ENCODE assay signal across 7 cellular contexts in the genomic region with DNA sequence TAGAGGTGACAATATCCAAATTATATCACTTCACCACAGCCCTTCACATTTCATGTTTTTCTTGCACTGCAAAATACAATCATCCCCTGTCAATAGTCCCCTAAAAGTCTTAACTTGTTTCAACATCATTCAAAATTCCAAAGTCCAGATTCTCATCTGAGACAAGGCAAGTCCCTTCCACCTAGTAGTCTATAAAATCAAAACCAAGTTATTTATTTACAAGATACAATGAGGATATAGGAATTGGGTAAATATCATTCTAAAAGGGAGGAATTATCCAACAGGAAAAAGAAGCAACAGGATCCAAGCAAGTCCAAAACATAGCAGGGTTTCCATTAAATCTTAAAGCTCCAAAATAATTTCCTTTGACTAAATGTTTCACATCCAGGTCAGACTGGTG.
"Had no signal": no experiment of that assay in that cellular context is flagged by ENCODE, and none has a peak within 500 bp of the region (broad histone marks: within the 10 kb centered on the region; RNA-seq: fewer than 3 reads in every experiment).

No MANE protein-coding gene starts in this region.

- H3K4me3 Mint-ChIP-seq: GM23338, H9, IgD-negative memory B cell had no signal

- H3K4me3 ChIP-seq: GM23338 had no signal

- H3K27me3 Mint-ChIP-seq: IgD-negative memory B cell had no signal

- H3K4me1 Mint-ChIP-seq: GM23338, H9 had no signal

- FAIRE-seq: H1, H54 had no signal

- H3K27ac Mint-ChIP-seq: GM23338, H9, IgD-negative memory B cell had no signal

- ATAC-seq: GM23338 had no signal

- DNase-seq: H9, HCEC 1CT, KBM-7 had no signal

- H3K4me2 ChIP-seq: GM23338 had no signal

- H3K9me3 Mint-ChIP-seq: GM23338, H9 had no signal
